Comparison of ENCODE assay signal across 15 cellular contexts in the genomic region with DNA sequence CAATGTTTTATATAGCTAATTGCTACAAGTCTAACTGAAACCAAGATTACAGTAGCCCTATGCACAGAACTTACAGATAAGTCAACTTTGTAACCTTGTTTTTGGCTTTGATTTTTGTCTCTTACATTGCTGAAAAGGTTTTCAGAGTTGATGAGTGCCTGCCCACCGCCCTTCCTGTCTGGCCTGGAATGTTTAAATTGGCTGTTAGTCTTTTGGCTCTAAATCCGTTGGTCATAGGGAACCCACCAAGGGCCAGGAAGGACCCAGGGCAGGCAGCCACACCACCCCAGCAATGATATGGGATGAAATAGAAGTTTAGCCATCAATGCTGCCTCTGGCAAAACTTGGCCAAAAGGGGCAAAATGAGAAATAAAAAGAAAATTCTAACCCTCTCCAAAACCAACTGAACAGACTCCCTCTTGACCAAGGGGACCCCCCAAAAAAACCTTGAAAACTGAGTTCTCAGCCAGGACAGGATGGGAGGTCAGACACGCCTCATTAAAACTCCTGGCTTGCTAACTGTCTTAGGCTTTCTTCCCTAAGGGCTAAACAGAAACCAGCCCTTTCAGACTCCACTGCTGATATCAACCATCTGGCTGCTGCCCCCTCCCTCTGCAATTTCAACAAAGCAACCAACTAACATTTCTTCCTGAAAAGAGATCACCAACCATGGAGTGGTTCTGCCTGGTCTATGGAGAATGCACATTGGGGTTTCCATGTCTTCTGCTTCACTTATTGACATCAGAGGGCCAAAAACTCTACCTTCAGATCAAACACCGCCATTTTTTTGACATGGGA.
DNase-seq lines count a peak whose midpoint lies in the region; ATAC-seq and TF ChIP-seq lines count a peak whose summit lies in the region.
"Had no signal": no experiment of that assay in that cellular context is flagged by ENCODE, and none has a peak within 500 bp of the region (broad histone marks: within the 10 kb centered on the region; RNA-seq: fewer than 3 reads in every experiment).

No MANE protein-coding gene starts in this region.

- no peaks in the 10 kb centered on the region for H3K27me3 ChIP-seq in Loucy (ENCODE audit: insufficient read depth, low read length, poor library complexity, severe bottlenecking)
- no peaks in the 10 kb centered on the region for H3K27me3 ChIP-seq in aorta (ENCODE audit: control insufficient read depth in 1 of 2, insufficient read depth in 2 of 2, low read length in 1 of 2)
- H3K27me3 ChIP-seq: BLaER1, SJCRH30 had no signal

- H3K27ac ChIP-seq in aorta (ENCODE audit: low read depth in 1 of 2, low read length in 2 of 2), result no peak overlapping the region
- H3K27ac ChIP-seq in substantia nigra (ENCODE audit: low read depth, low read length, poor library complexity, severe bottlenecking), result no peak overlapping the region
- H3K27ac ChIP-seq: BLaER1, SJCRH30 had no signal

- H3K27me3 Mint-ChIP-seq in chondrocyte (ENCODE audit: low read depth), result peaks cover 6% of the 10 kb centered on the region
- peaks cover 27% of the 10 kb centered on the region for H3K27me3 Mint-ChIP-seq in neural crest cell (ENCODE audit: low read depth)
- H3K27me3 Mint-ChIP-seq: IgD-negative memory B cell had no signal

- H3K36me3 Mint-ChIP-seq in chondrocyte (ENCODE audit: low read depth) (no peaks in the 10 kb centered on the region), neural crest cell (ENCODE audit: low read depth) (no peaks in the 10 kb centered on the region)
- H3K36me3 Mint-ChIP-seq: IgD-negative memory B cell had no signal

- H3K4me1 Mint-ChIP-seq in chondrocyte (ENCODE audit: low read depth) (peaks cover 12% of the 10 kb centered on the region), neural crest cell (peaks cover 5% of the 10 kb centered on the region)
- H3K4me1 Mint-ChIP-seq: IgD-negative memory B cell had no signal

- H3K36me3 ChIP-seq in Loucy (ENCODE audit: insufficient read depth, low read length), result no peaks in the 10 kb centered on the region
- no peaks in the 10 kb centered on the region for H3K36me3 ChIP-seq in aorta (ENCODE audit: control insufficient read depth in 1 of 2, insufficient read depth in 2 of 2, low read length in 1 of 2)
- H3K36me3 ChIP-seq: BLaER1, SJCRH30 had no signal

- H3F3A ChIP-seq in Loucy (ENCODE audit: low read depth), result no peaks in the 10 kb centered on the region

- no peak for ATAC-seq in aorta (ENCODE audit: low FRiP score)

- peaks cover 3% of the 10 kb centered on the region; the same call in 1 of the 2 replicates for H3K9me3 ChIP-seq in Loucy (ENCODE audit: insufficient read depth, low read depth, low read length)
- no peaks in the 10 kb centered on the region for H3K9me3 ChIP-seq in aorta (ENCODE audit: control insufficient read depth, low read length)
- H3K9me3 ChIP-seq: SJCRH30 had no signal

- WGBS in aorta, 2 donors, result 34 to 35% methylated on average over 4 of the region's 4 CpGs

- no peaks in the 10 kb centered on the region for H3K9me2 ChIP-seq in Loucy (replicated peaks; ENCODE audit: low read depth, low read length)

- no peaks in the 10 kb centered on the region for H3K79me2 ChIP-seq in Loucy (ENCODE audit: insufficient read depth, low read length)

- no peak overlapping the region for H3K27ac Mint-ChIP-seq in chondrocyte (ENCODE audit: unreplicated experiment)
- no peak overlapping the region for H3K27ac Mint-ChIP-seq in neural crest cell (ENCODE audit: unreplicated experiment)

- H2AFZ ChIP-seq in Loucy (ENCODE audit: low read length), result no peak overlapping the region

- no peak overlapping the region for H3K4me3 ChIP-seq in Loucy (ENCODE audit: low read length, poor library complexity, severe bottlenecking)
- no peak overlapping the region for H3K4me3 ChIP-seq in aorta (ENCODE audit: low read length in 2 of 2)
- H3K4me3 ChIP-seq: BLaER1, SJCRH30 had no signal

- H3K4me1 ChIP-seq in Loucy (ENCODE audit: insufficient read depth, low read length, poor library complexity, severe bottlenecking) (no peaks in the 10 kb centered on the region), aorta (ENCODE audit: control insufficient read depth in 1 of 2, insufficient read depth in 2 of 2, low read length in 2 of 2) (no peaks in the 10 kb centered on the region)
- H3K4me1 ChIP-seq: BLaER1, SJCRH30 had no signal

- no peaks in the 10 kb centered on the region for H3K9me3 Mint-ChIP-seq in chondrocyte (ENCODE audit: low read depth)
- H3K9me3 Mint-ChIP-seq in neural crest cell, result no peaks in the 10 kb centered on the region

- TF ChIP-seq CTCF in Loucy (conservative IDR thresholded peaks at IDR 0.05; ENCODE audit: low read length), result 0 out of 2 replicates have a peak, but pooled peaks have one; percentile 12
- TF ChIP-seq CTCF in chondrocyte (IDR thresholded peaks at IDR 0.05), result peak; percentile 19
- TF ChIP-seq CTCF in neural crest cell (conservative IDR thresholded peaks at IDR 0.05), result peak; percentile 17

- H3K9ac ChIP-seq in Loucy (ENCODE audit: low read depth, low read length, poor library complexity, severe bottlenecking), result no peak overlapping the region
- H3K9ac ChIP-seq: BLaER1 had no signal

- DNase-seq in ELF-1 (ENCODE audit: low read depth, low spot score), result peak; percentile 10
- DNase-seq in chondrocyte (ENCODE audit: low spot score), result no peak
- no peak for DNase-seq in neural crest cell (ENCODE audit: low read depth, low spot score)
- DNase-seq in aorta, result no peak
- no peak for DNase-seq in GM19238 (ENCODE audit: insufficient read length, low spot score)
- DNase-seq in substantia nigra (lab: John Stamatoyannopoulos, UW), result no peak
- DNase-seq: EL, NCI-H1048, NCI-H1694, NCI-H446 treated with DMSO at 0.1 percent for 48 hours, NCI-H774 had no signal

- H3K4me3 Mint-ChIP-seq in chondrocyte (ENCODE audit: unreplicated experiment) (no peak overlapping the region), neural crest cell (no peak overlapping the region)
- H3K4me3 Mint-ChIP-seq: IgD-negative memory B cell had no signal

- H4K20me1 ChIP-seq in Loucy (ENCODE audit: insufficient read depth, low read length, poor library complexity, severe bottlenecking), result no peaks in the 10 kb centered on the region
- H4K20me1 ChIP-seq: BLaER1 had no signal

- no peak overlapping the region for H3K4me2 ChIP-seq in Loucy (ENCODE audit: low read depth, low read length, poor library complexity, severe bottlenecking)
- H3K4me2 ChIP-seq: BLaER1 had no signal

- intact Hi-C loops in aorta (cut with DNase I), result no loop called here
